Comparison of ENCODE assay signal across 1 cellular context in genomic region chr3:142210608-142211007, GRCh38.
TF ChIP-seq lines count a peak whose summit lies in the region.

No MANE protein-coding gene starts in this region.

TF ChIP-seq in IMR-90, 13 proteins besides CTCF, POLR2A, EP300 and RAD21 (continued from another document):
- no peak for TF ChIP-seq RCOR1 (IDR thresholded peaks at IDR 0.05; ENCODE audit: insufficient replicate concordance, low read length)
